In the genomic region with DNA sequence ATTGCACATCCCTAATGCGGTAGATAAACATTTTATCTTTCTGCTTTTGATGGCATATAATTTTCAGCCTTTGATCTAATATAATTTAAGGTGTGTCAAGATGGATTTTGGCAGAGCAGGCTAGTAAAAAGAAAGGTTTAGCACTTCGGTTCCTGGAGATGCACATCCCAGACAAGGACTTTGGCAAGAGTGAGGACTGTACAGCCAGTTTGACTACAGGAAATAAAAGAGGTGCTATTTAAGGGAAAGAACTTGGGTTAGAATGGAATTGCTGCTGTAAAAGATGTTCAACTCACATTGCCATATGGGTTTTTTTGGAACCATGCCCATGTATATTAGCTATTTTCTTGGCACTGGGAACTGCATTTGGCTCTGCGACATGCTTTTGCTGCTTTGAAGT, we compare ENCODE assay signal across 25 cellular contexts.
DNase-seq lines count a peak whose midpoint lies in the region; ATAC-seq lines count a peak whose summit lies in the region.
"Had no signal": no experiment of that assay in that cellular context is flagged by ENCODE, and none has a peak within 500 bp of the region (broad histone marks: within the 10 kb centered on the region; RNA-seq: fewer than 3 reads in every experiment).

No MANE protein-coding gene starts in this region.

- no peak for ATAC-seq in GM18498 (IDR thresholded peaks at IDR 0.05; ENCODE audit: unreplicated experiment)
- ATAC-seq: activated T-cell treated with anti-CD3 and anti-CD28 coated beads, Interleukin-2, amount 50 U/mL, for 72 hours; esophagus mucosa; GM12878; HepG2; naive thymus-derived CD8-positive, alpha-beta T cell; right lobe of liver; Right ventricle myocardium inferior had no signal

- DNase-seq in COR-L47 (lab: John Stamatoyannopoulos, UW) (peak; percentile 82), LoVo (ENCODE audit: low spot score) (peak; percentile 9), NCI-H2171 treated with DMSO at 0.1 percent for 48 hours (lab: John Stamatoyannopoulos, UW) (peak; percentile 93), inferior parietal cortex (ENCODE audit: extremely low spot score) (peak; percentile 18), NCI-H146 (lab: John Stamatoyannopoulos, UW) (no peak)
- DNase-seq in stimulated activated CD4-positive, alpha-beta T cell treated with anti-CD3 and anti-CD28 coated beads, Interleukin-12 subunit alpha, Interleukin-12 subunit beta, amount 100 ng/mL, for 4 hours, result no peak
- DNase-seq in effector CD4-positive, alpha-beta T cell, result no peak
- DNase-seq: activated CD4-positive, alpha-beta memory T cell treated with anti-CD3 and anti-CD28 coated beads for 36 hours; activated CD4-positive, alpha-beta T cell treated with anti-CD3 and anti-CD28 coated beads for 1 hour; activated T-cell treated with anti-CD3 and anti-CD28 coated beads, Interleukin-2, amount 50 U/mL, for 72 hours; AML-193; CD4-positive, alpha-beta T cell; central memory CD4-positive, alpha-beta T cell; dermis blood vessel endothelial cell; EL; HCEC 1CT; naive thymus-derived CD8-positive, alpha-beta T cell; nucleus accumbens; right lobe of liver; stimulated activated CD4-positive, alpha-beta T cell treated with anti-CD3 and anti-CD28 coated beads, Interleukin-4, amount 100 ng/mL, for 1 hour had no signal

Comparison
In these comparisons a context has a peak if more than half of its experiments do, and no peak if none do; other contexts are left out.
1. DNase-seq: peak in COR-L47 (single experiment), LoVo (single experiment), NCI-H2171 treated with DMSO at 0.1 percent for 48 hours (single experiment) and inferior parietal cortex (single experiment); none in NCI-H146 (single experiment), stimulated activated CD4-positive, alpha-beta T cell treated with anti-CD3 and anti-CD28 coated beads, Interleukin-12 subunit alpha, Interleukin-12 subunit beta, amount 100 ng/mL, for 4 hours (single experiment) and effector CD4-positive, alpha-beta T cell (single experiment).